1 cellular context compared by ENCODE assay signal in the genomic region with DNA sequence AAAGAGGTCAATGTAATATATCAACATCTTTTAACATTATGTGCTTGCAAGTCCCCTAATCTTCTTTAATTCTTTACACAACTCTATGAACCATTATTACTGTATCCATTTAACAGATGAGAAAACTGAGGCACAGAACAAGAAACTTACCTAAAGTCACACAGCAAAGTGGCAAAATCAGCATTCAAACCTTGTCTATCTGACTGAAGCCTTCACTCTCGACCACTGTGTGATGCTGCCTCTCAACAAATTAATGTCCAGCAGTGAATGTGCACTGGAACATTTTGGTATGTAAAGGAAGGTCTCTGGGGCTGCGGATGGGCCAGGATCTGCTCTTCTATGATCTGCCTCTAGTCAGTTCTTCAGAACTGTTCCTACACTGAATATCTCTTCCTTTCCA.
TF ChIP-seq lines count a peak whose summit lies in the region.

No MANE protein-coding gene starts in this region.

TF ChIP-seq in K562, 482 proteins besides CTCF, POLR2A, EP300 and RAD21:
- peak; percentile 87 for TF ChIP-seq RBM25 (IDR thresholded peaks at IDR 0.05; ENCODE audit: low read depth, low read length, severe bottlenecking)
- TF ChIP-seq KDM1A (IDR thresholded peaks at IDR 0.05): peak in 1 of 2 experiments; percentile 31; a peak in 2 of 4 replicates
- TF ChIP-seq HSF4 (CRISPR knock-in tag; IDR thresholded peaks at IDR 0.05; ENCODE audit: borderline replicate concordance): no peak
- no peak for TF ChIP-seq PYGO2 (tag; IDR thresholded peaks at IDR 0.05)
- TF ChIP-seq, protein P1, sequence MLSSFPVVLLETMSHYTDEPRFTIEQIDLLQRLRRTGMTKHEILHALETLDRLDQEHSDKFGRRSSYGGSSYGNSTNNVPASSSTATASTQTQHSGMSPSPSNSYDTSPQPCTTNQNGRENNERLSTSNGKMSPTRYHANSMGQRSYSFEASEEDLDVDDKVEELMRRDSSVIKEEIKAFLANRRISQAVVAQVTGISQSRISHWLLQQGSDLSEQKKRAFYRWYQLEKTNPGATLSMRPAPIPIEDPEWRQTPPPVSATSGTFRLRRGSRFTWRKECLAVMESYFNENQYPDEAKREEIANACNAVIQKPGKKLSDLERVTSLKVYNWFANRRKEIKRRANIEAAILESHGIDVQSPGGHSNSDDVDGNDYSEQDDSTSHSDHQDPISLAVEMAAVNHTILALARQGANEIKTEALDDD (IDR thresholded peaks at IDR 0.05): no peak
- TF ChIP-seq BCOR (IDR thresholded peaks at IDR 0.05): peak; percentile 73
